In the genomic region with DNA sequence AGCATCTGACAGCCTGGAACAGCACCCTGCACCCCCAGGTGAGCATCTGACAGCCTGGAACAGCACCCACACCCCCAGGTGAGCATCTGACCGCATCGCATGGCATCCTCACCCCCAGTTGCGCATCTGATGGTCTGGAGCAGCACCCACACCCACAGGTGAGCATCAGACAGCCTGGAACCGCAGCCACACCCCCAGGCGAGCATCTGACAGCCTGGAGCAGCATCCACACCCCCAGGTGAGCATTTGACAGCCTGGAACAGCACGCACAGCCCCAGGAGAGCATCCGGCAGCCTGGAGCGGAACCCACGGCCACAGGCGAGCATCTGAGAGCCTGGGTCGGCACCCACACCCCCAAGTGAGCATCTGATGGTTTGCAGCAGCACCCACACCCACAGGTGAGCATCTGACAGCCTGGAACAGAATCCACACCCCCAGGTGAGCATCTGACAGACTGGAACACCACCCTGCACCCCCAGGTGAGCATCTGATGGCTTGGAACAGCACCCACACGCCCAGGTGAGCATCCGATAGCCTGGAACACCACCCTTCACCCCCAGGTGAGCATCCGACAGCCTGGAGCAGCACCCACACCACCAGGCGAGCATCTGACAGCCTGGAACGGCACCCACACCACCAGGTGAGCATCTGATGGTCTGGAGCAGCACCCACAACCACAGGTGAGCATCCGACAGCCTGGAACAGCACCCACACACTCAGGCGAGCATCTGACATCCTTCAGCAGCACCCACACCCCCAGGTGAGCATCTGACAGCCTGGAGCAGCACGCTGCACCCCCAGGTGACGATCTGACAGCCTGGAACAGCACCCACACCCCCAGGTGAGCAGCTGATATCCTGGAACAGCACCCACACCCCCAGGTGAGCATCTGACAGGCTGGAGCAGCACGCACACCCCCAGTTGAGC, we compare ENCODE assay signal across 13 cellular contexts. TPM values are rescaled to one million over a fixed set of nuclear protein-coding genes. Genes with fewer than 3 reads are reported as not detected.
A peak's percentile ranks its signal among the peaks of the same experiment; 100 is the strongest.
DNase-seq lines count a peak whose midpoint lies in the region; ATAC-seq and TF ChIP-seq lines count a peak whose summit lies in the region.
"Not testable (repeated sequence)": the region's sequence is repeated elsewhere in the genome, so short reads cannot be mapped to it uniquely, and the experiment has no call there.
"Had no signal": no experiment of that assay in that cellular context is flagged by ENCODE, and none has a peak within 500 bp of the region (broad histone marks: within the 10 kb centered on the region; RNA-seq: fewer than 3 reads in every experiment).

No MANE protein-coding gene starts in this region.

- not testable (repeated sequence) for H3K27me3 Mint-ChIP-seq in activated CD8-positive, alpha-beta memory T cell treated with anti-CD3 and anti-CD28 coated beads, Interleukin-2, amount 10 ng/mL, durations not matched to agents 7 days and 5 days

- not testable (repeated sequence) for H3K4me3 ChIP-seq in lower lobe of right lung, upper lobe of right lung

- intact Hi-C loops in lower lobe of right lung (cut with DNase I); upper lobe of right lung (cut with DNase I): not testable (repeated sequence)

- H3K4me1 ChIP-seq in lower lobe of right lung, upper lobe of right lung: not testable (repeated sequence)

- not testable (repeated sequence) for TF ChIP-seq CTCF in lower lobe of right lung (IDR thresholded peaks at IDR 0.05); upper lobe of right lung (IDR thresholded peaks at IDR 0.05)

- H3K36me3 Mint-ChIP-seq in activated CD8-positive, alpha-beta memory T cell treated with anti-CD3 and anti-CD28 coated beads, Interleukin-2, amount 10 ng/mL, durations not matched to agents 7 days and 5 days, result not testable (repeated sequence)

- H3K9me3 ChIP-seq in lower lobe of right lung, upper lobe of right lung: not testable (repeated sequence)

- not testable (repeated sequence) for H3K27ac Mint-ChIP-seq in activated CD8-positive, alpha-beta memory T cell treated with anti-CD3 and anti-CD28 coated beads, Interleukin-2, amount 10 ng/mL, durations not matched to agents 7 days and 5 days

- not testable (repeated sequence) for H3K27ac ChIP-seq in lower lobe of right lung, upper lobe of right lung

- CTCF ChIA-PET in activated CD8-positive, alpha-beta memory T cell treated with anti-CD3 and anti-CD28 coated beads, Interleukin-2, amount 10 ng/mL, durations not matched to agents 7 days and 5 days (lab: Charles Lee), result not testable (repeated sequence)

- H3K36me3 ChIP-seq in lower lobe of right lung, upper lobe of right lung: not testable (repeated sequence)

- H3K27me3 ChIP-seq in lower lobe of right lung (ENCODE audit: low read depth); upper lobe of right lung: not testable (repeated sequence)

- not testable (repeated sequence) for ATAC-seq in activated CD8-positive, alpha-beta memory T cell treated with anti-CD3 and anti-CD28 coated beads, Interleukin-2, amount 10 ng/mL, durations not matched to agents 7 days and 5 days; lower lobe of right lung; upper lobe of right lung

- H3K4me1 Mint-ChIP-seq in activated CD8-positive, alpha-beta memory T cell treated with anti-CD3 and anti-CD28 coated beads, Interleukin-2, amount 10 ng/mL, durations not matched to agents 7 days and 5 days, result not testable (repeated sequence)

- not testable (repeated sequence) for H3K4me3 Mint-ChIP-seq in activated CD8-positive, alpha-beta memory T cell treated with anti-CD3 and anti-CD28 coated beads, Interleukin-2, amount 10 ng/mL, durations not matched to agents 7 days and 5 days

- not testable (repeated sequence) for H3K9me3 Mint-ChIP-seq in activated CD8-positive, alpha-beta memory T cell treated with anti-CD3 and anti-CD28 coated beads, Interleukin-2, amount 10 ng/mL, durations not matched to agents 7 days and 5 days (ENCODE audit: low read depth)

- DNase-seq in NAMALWA (ENCODE audit: low spot score), result peak; percentile 0
- DNase-seq in activated CD8-positive, alpha-beta memory T cell treated with anti-CD3 and anti-CD28 coated beads, Interleukin-2, amount 10 ng/mL, durations not matched to agents 7 days and 5 days, result peak; percentile 39
- peak; percentile 0 for DNase-seq in fibroblast of gingiva (ENCODE audit: low read depth)
- peak; percentile 35 for DNase-seq in islet precursor cell
- DNase-seq in lower lobe of right lung, result peak; percentile 48
- peak; percentile 0 for DNase-seq in retina
- DNase-seq in upper lobe of right lung, result peak; percentile 66

RNA-seq across cellular contexts. Expression of a gene that starts 50.3 kb away (rescaled TPM):
- under 1 TPM in 1 of 2 experiments, not detected in 1; 0.58 TPM for total RNA-seq in activated CD8-positive, alpha-beta memory T cell treated with anti-CD3 and anti-CD28 coated beads, Interleukin-2, amount 10 ng/mL, durations not matched to agents 7 days and 5 days
- total RNA-seq in lower lobe of right lung (7.6 TPM), upper lobe of right lung (3.2 TPM)
- total RNA-seq: A673, Caco-2, HFFc6, K562, M059J, OCI-LY7 had no signal

Comparison
In these comparisons a context has a peak if more than half of its experiments do, and no peak if none do; other contexts are left out.
1. DNase-seq: peak in every context shown above with its lines; median percentile 66 in upper lobe of right lung; 48 in lower lobe of right lung; 39 in activated CD8-positive, alpha-beta memory T cell treated with anti-CD3 and anti-CD28 coated beads, Interleukin-2, amount 10 ng/mL, durations not matched to agents 7 days and 5 days; 35 in islet precursor cell; 0 in NAMALWA; 0 in fibroblast of gingiva; 0 in retina.